In genomic region chr12:46786774-46787173, GRCh38 we compare ENCODE assay signal across 18 cellular contexts. TPM values are rescaled to one million over a fixed set of nuclear protein-coding genes. Genes with fewer than 3 reads are reported as not detected.
DNase-seq lines count a peak whose midpoint lies in the region; ATAC-seq and TF ChIP-seq lines count a peak whose summit lies in the region.
"Had no signal": no experiment of that assay in that cellular context is flagged by ENCODE, and none has a peak within 500 bp of the region (broad histone marks: within the 10 kb centered on the region; RNA-seq: fewer than 3 reads in every experiment).

No MANE protein-coding gene starts in this region.

- H3K36me3 ChIP-seq in esophagus squamous epithelium, result no peaks in the 10 kb centered on the region
- H3K36me3 ChIP-seq: adrenal gland, BE2C had no signal

- no peaks in the 10 kb centered on the region for H3K4me1 Mint-ChIP-seq in memory B cell

- H3K4me3 ChIP-seq in esophagus squamous epithelium, result no peak overlapping the region
- H3K4me3 ChIP-seq: adrenal gland had no signal

- H3K4me3 Mint-ChIP-seq in memory B cell, result no peak overlapping the region
- H3K4me3 Mint-ChIP-seq: activated CD4-positive, alpha-beta T cell treated with anti-CD3 and anti-CD28 coated beads, Interleukin-2, amount 10 ng/mL, durations not matched to agents 24 days and 14 days had no signal

- intact Hi-C loops in esophagus squamous epithelium (cut with DNase I), result no loop called here

- H3K27ac Mint-ChIP-seq in memory B cell, result peak overlapping the region; percentile 3
- H3K27ac Mint-ChIP-seq: activated CD4-positive, alpha-beta T cell treated with anti-CD3 and anti-CD28 coated beads, Interleukin-2, amount 10 ng/mL, durations not matched to agents 24 days and 14 days had no signal

- peak; percentile 38 for DNase-seq in AG09319 (ENCODE audit: extremely low read depth, low read depth)
- peak; percentile 50 for DNase-seq in NCI-H460 (ENCODE audit: extremely low read depth, low read depth)
- peak; percentile 1 for DNase-seq in dermis blood vessel endothelial cell
- no peak for DNase-seq in memory B cell (ENCODE audit: low spot score in 2 of 2)
- no peak for DNase-seq in activated CD4-positive, CD25-positive, alpha-beta regulatory T cell treated with anti-CD3 and anti-CD28 coated beads, Interleukin-2, amount 50 U/mL, for 72 hours
- DNase-seq in NCI-H1092 treated with DMSO at 0.1 percent for 48 hours (lab: John Stamatoyannopoulos, UW), result no peak
- no peak for DNase-seq in esophagus squamous epithelium (lab: John Stamatoyannopoulos, UW)
- no peak for DNase-seq in NCI-H1436 (lab: John Stamatoyannopoulos, UW)
- DNase-seq: activated CD4-positive, alpha-beta T cell treated with anti-CD3 and anti-CD28 coated beads, Interleukin-2, amount 10 ng/mL, durations not matched to agents 24 days and 14 days; activated T-cell treated with anti-CD3 and anti-CD28 coated beads, Interleukin-2, amount 50 U/mL, for 1 hour; adrenal gland; BE2C; DMS79 treated with DMSO at 0.1 percent for 48 hours; glutamatergic neuron; kidney glomerular epithelial cell; stimulated activated CD4-positive, alpha-beta T cell treated with anti-CD3 and anti-CD28 coated beads, Interleukin-15, amount 100 ng/mL, for 24 hours; substantia nigra; T1000 had no signal

- no peaks in the 10 kb centered on the region for H3K9me3 ChIP-seq in esophagus squamous epithelium
- H3K9me3 ChIP-seq: adrenal gland, BE2C had no signal

- 54 to 61% methylated on average over 3 of the region's 3 CpGs for WGBS in esophagus squamous epithelium, 2 donors

- no peaks in the 10 kb centered on the region for H3K9me3 Mint-ChIP-seq in memory B cell

- peaks cover 0 to 8% (median 0%) of the 10 kb centered on the region in 3 donors for H3K4me1 ChIP-seq in esophagus squamous epithelium
- H3K4me1 ChIP-seq: adrenal gland, BE2C had no signal

- no peak overlapping the region for H3K27ac ChIP-seq in esophagus squamous epithelium
- H3K27ac ChIP-seq: adrenal gland had no signal

- no peaks in the 10 kb centered on the region for H3K27me3 ChIP-seq in esophagus squamous epithelium
- H3K27me3 ChIP-seq: adrenal gland, BE2C had no signal

- H3K36me3 Mint-ChIP-seq in memory B cell, result no peaks in the 10 kb centered on the region

- H3K27me3 Mint-ChIP-seq in memory B cell, result peaks cover 4% of the 10 kb centered on the region

- TF ChIP-seq POLR2A in esophagus squamous epithelium (IDR thresholded peaks at IDR 0.05), result no peak

- no peak for ATAC-seq in memory B cell (ENCODE audit: low read depth)

- TF ChIP-seq CTCF in AG09319 (IDR thresholded peaks at IDR 0.05; ENCODE audit: low read depth, low read length) (no peak), esophagus squamous epithelium (IDR thresholded peaks at IDR 0.05) (no peak)

RNA-seq across cellular contexts. Expression of gene SLC38A4, which starts 39.0 kb away (rescaled TPM):
- 0.12 and 0.46 TPM in 2 replicates for total RNA-seq in NCI-H460 (2014; rRNA removed; shearing (Covaris generic))
- polyA plus RNA-seq in NCI-H460 (2014; cell fraction: nucleus; rRNA removed), result 0.04 TPM in 1 of 2 replicates, not detected in the other
- total RNA-seq in dermis blood vessel endothelial cell (1.2 and 7.3 TPM in 2 replicates), esophagus squamous epithelium (1 to 10 TPM; 1.0 to 2.4 (median 2.1) TPM)
- total RNA-seq: activated CD4-positive, alpha-beta T cell treated with anti-CD3 and anti-CD28 coated beads, Interleukin-2, amount 10 ng/mL, durations not matched to agents 24 days and 14 days had no signal

Comparison
In these comparisons a context has a peak if more than half of its experiments do, and no peak if none do; other contexts are left out.
1. DNase-seq: peak in AG09319 (single experiment), NCI-H460 (single experiment) and dermis blood vessel endothelial cell (single experiment); none in memory B cell (0 of 2), activated CD4-positive, CD25-positive, alpha-beta regulatory T cell treated with anti-CD3 and anti-CD28 coated beads, Interleukin-2, amount 50 U/mL, for 72 hours (single experiment), NCI-H1092 treated with DMSO at 0.1 percent for 48 hours (single experiment), esophagus squamous epithelium (single experiment) and NCI-H1436 (single experiment).